ENCODE assay signal across 6 cellular contexts in genomic region chr18:5705393-5705792, GRCh38.
"Had no signal": no experiment of that assay in that cellular context is flagged by ENCODE, and none has a peak within 500 bp of the region (broad histone marks: within the 10 kb centered on the region; RNA-seq: fewer than 3 reads in every experiment).

No MANE protein-coding gene starts in this region.

- H3K9me3 ChIP-seq: HAP-1 had no signal

- H3K36me3 ChIP-seq: HAP-1 had no signal

- DNase-seq: GM23248, GOT3, H7, KBM-7 had no signal

- H3K4me3 ChIP-seq: GM23248, HAP-1 had no signal

- H3K27ac ChIP-seq: GM23248, HL-60 had no signal

- H2AFZ ChIP-seq: GM23248 had no signal

- H3K4me1 ChIP-seq: HAP-1 had no signal

- H3K9ac ChIP-seq: GM23248 had no signal
